9 cellular contexts compared by ENCODE assay signal in genomic region chr1:43858324-43858723, GRCh38.
DNase-seq lines count a peak whose midpoint lies in the region; ATAC-seq and TF ChIP-seq lines count a peak whose summit lies in the region.
"Had no signal": no experiment of that assay in that cellular context is flagged by ENCODE, and none has a peak within 500 bp of the region (broad histone marks: within the 10 kb centered on the region; RNA-seq: fewer than 3 reads in every experiment).

No MANE protein-coding gene starts in this region.

- H3K27ac Mint-ChIP-seq in osteocyte (ENCODE audit: unreplicated experiment) = peak overlapping the region; percentile 72
- H3K27ac Mint-ChIP-seq: stimulated activated memory B cell treated with anti-CD40 and anti-IgM and Interleukin-4, amounts not matched to agents 10 μg/mL and 1 μg/mL and 100 μg/mL, for 72 hours had no signal

- 31% methylated on average over 2 of the region's 2 CpGs for WGBS in esophagus muscularis mucosa

- peak overlapping the region; percentile 34 for H3K9ac ChIP-seq in NT2/D1 (ENCODE audit: insufficient read length, low read depth)

- TF ChIP-seq CTCF in esophagus muscularis mucosa (IDR thresholded peaks at IDR 0.05) (no peak), osteocyte (IDR thresholded peaks at IDR 0.05) (no peak)

- DNase-seq in ELR (ENCODE audit: low read depth) (peak; percentile 76), NT2/D1 (ENCODE audit: low read depth, low spot score) (peak; percentile 67), esophagus muscularis mucosa (ENCODE audit: extremely low spot score) (no peak), osteocyte (ENCODE audit: extremely low spot score, unreplicated experiment) (peak; percentile 92), D341Med (ENCODE audit: low spot score) (no peak)
- no peak for DNase-seq in central memory CD4-positive, alpha-beta T cell

- intact Hi-C loops in esophagus muscularis mucosa (cut with DNase I) = no loop called here

- H3K4me3 ChIP-seq in NT2/D1 (ENCODE audit: insufficient read length, low read depth) = no peak overlapping the region
- H3K4me3 ChIP-seq in esophagus muscularis mucosa = no peak overlapping the region

- TF ChIP-seq POLR2A in esophagus muscularis mucosa (IDR thresholded peaks at IDR 0.05; ENCODE audit: low read depth) = no peak

- ATAC-seq in HG02938 (IDR thresholded peaks at IDR 0.05; ENCODE audit: unreplicated experiment) = no peak
- ATAC-seq in GM21390 (IDR thresholded peaks at IDR 0.05; ENCODE audit: unreplicated experiment) = no peak
- ATAC-seq: stimulated activated memory B cell treated with anti-CD40 and anti-IgM and Interleukin-4, amounts not matched to agents 10 μg/mL and 1 μg/mL and 100 μg/mL, for 72 hours had no signal

- H3K9me3 Mint-ChIP-seq in osteocyte (ENCODE audit: unreplicated experiment) = no peaks in the 10 kb centered on the region

- peak overlapping the region; percentile 71 to 81 (median 76) for H3K27ac ChIP-seq in esophagus muscularis mucosa (replicated peaks in 1 of 4)

- H3K4me1 Mint-ChIP-seq in osteocyte (ENCODE audit: unreplicated experiment) = peaks cover 27% of the 10 kb centered on the region

- H3K36me3 ChIP-seq in NT2/D1 (ENCODE audit: insufficient read depth, insufficient read length, low read length) (peaks cover 4% of the 10 kb centered on the region), esophagus muscularis mucosa (peaks cover 0 to 11% (median 0%) of the 10 kb centered on the region in 4 donors)

- no peak for TF ChIP-seq EP300 in esophagus muscularis mucosa (IDR thresholded peaks at IDR 0.05)

- H3K4me3 Mint-ChIP-seq in osteocyte (ENCODE audit: unreplicated experiment) = no peak overlapping the region
- H3K4me3 Mint-ChIP-seq: stimulated activated memory B cell treated with anti-CD40 and anti-IgM and Interleukin-4, amounts not matched to agents 10 μg/mL and 1 μg/mL and 100 μg/mL, for 72 hours had no signal

- peaks cover 8% of the 10 kb centered on the region for H3K36me3 Mint-ChIP-seq in osteocyte (ENCODE audit: unreplicated experiment)

- H3K9me3 ChIP-seq in NT2/D1 (ENCODE audit: insufficient read depth, low read length) (no peaks in the 10 kb centered on the region), esophagus muscularis mucosa (no peaks in the 10 kb centered on the region)

- no peaks in the 10 kb centered on the region for H3K27me3 ChIP-seq in NT2/D1 (ENCODE audit: insufficient read depth, insufficient read length)
- H3K27me3 ChIP-seq in esophagus muscularis mucosa = no peaks in the 10 kb centered on the region

- H3K27me3 Mint-ChIP-seq in osteocyte (ENCODE audit: unreplicated experiment) = no peaks in the 10 kb centered on the region
- H3K27me3 Mint-ChIP-seq: stimulated activated memory B cell treated with anti-CD40 and anti-IgM and Interleukin-4, amounts not matched to agents 10 μg/mL and 1 μg/mL and 100 μg/mL, for 72 hours had no signal

- H3K4me1 ChIP-seq in NT2/D1 (ENCODE audit: insufficient read depth, insufficient read length) (peaks cover 9% of the 10 kb centered on the region), esophagus muscularis mucosa (peaks cover 8 to 47% (median 40%) of the 10 kb centered on the region in 4 donors)

Comparison
In these comparisons a context has a peak if more than half of its experiments do, and no peak if none do; other contexts are left out.
1. DNase-seq: peak in ELR (single experiment), NT2/D1 (single experiment) and osteocyte (single experiment); none in esophagus muscularis mucosa (single experiment), central memory CD4-positive, alpha-beta T cell (single experiment) and D341Med (single experiment).